In genomic region chr1:109617291-109617801, GRCh38 we compare ENCODE assay signal across 9 cellular contexts. TPM values are rescaled to one million over a fixed set of nuclear protein-coding genes. Genes with fewer than 3 reads are reported as not detected.
A peak's percentile ranks its signal among the peaks of the same experiment; 100 is the strongest.
DNase-seq lines count a peak whose midpoint lies in the region; ATAC-seq and TF ChIP-seq lines count a peak whose summit lies in the region.
"Had no signal": no experiment of that assay in that cellular context is flagged by ENCODE, and none has a peak within 500 bp of the region (broad histone marks: within the 10 kb centered on the region; RNA-seq: fewer than 3 reads in every experiment).

No MANE protein-coding gene starts in this region.

- peak overlapping the region; percentile 81 for H2BK120ac ChIP-seq in IMR-90 (ENCODE audit: low read depth, low read length)

- H2AK9ac ChIP-seq in IMR-90 (replicated peaks; ENCODE audit: low read depth, low read length, poor library complexity) = peak overlapping the region; percentile 88

- peak overlapping the region; percentile 73 for H3K23ac ChIP-seq in IMR-90 (ENCODE audit: low read depth, low read length)

- WGBS in IMR-90 (ENCODE audit: extremely low coverage in 2 of 2, insufficient read length in 1 of 2), 2 experiments = no CpG with 5 or more reads among the region's 3 CpGs

- H3K4me1 Mint-ChIP-seq in CD14-positive monocyte (peaks cover 67% of the 10 kb centered on the region), brain (peaks cover 49% of the 10 kb centered on the region)

- TF ChIP-seq POLR2A in IMR-90 (IDR thresholded peaks at IDR 0.05; ENCODE audit: low read depth, low read length) = no peak; the same call in 1 of the 2 replicates

- peak overlapping the region; percentile 63 to 86 for H4K8ac ChIP-seq in IMR-90 (ENCODE audit: low read depth in 2 of 2, low read length in 2 of 2)

- dilution Hi-C loops in IMR-90 (cut with HindIII; ENCODE audit: low sequenced_read_pairs, unreplicated experiment) = no loop called here

- POLR2A ChIA-PET in IMR-90 (lab: Charles Lee; ENCODE audit: unreplicated experiment) = interaction anchor here (0.6 to 1.0 kb wide), 2 partner anchors 38 to 69 kb away, joined by 3 to 5 read pairs; partner anchors contain the start of genes GNAI3 and GSTM4

- intact Hi-C loops in CD14-positive monocyte (cut with micrococcal nuclease) (loop anchor here in 1 of 2 donors (5.0 kb wide), 1 partner anchor 205 kb away; no protein-coding TSS in a partner anchor), IMR-90 (cut with micrococcal nuclease) (no loop called here)

- peak overlapping the region; percentile 77 for H3K27ac ChIP-seq in IMR-90 (ENCODE audit: insufficient read depth, low read length)

- H3K4me3 ChIP-seq in IMR-90 (ENCODE audit: insufficient read depth, low read depth, low read length) (no peak overlapping the region), mucosa of stomach (ENCODE audit: low read length) (no peak overlapping the region)

- CTCF ChIA-PET in IMR-90 (lab: Yijun Ruan, JAX) = interaction anchor here (1.0 kb wide), 1 partner anchor 17 kb away, joined by 3 read pairs; no protein-coding TSS in a partner anchor

- peak overlapping the region; percentile 57 for H2BK20ac ChIP-seq in IMR-90 (ENCODE audit: low read depth, low read length)

- peak overlapping the region; percentile 88 for H3K4ac ChIP-seq in IMR-90 (ENCODE audit: low read depth, low read length)

- H3K4me3 Mint-ChIP-seq in CD14-positive monocyte = peak overlapping the region; percentile 37 to 65
- peak overlapping the region in 3 of 5 experiments; percentile 37 to 81 (median 61) for H3K4me3 Mint-ChIP-seq in brain

- H3K18ac ChIP-seq in IMR-90 (ENCODE audit: low read depth, low read length) = peak overlapping the region; percentile 83

- peaks cover 6 to 16% of the 10 kb centered on the region in 2 donors for H3K36me3 Mint-ChIP-seq in CD14-positive monocyte
- H3K36me3 Mint-ChIP-seq in brain = no peaks in the 10 kb centered on the region

- H3K9me3 Mint-ChIP-seq in CD14-positive monocyte = peaks cover 0 to 2% (median 2%) of the 10 kb centered on the region in 7 donors
- no peaks in the 10 kb centered on the region for H3K9me3 Mint-ChIP-seq in brain

- peaks cover 16 to 72% of the 10 kb centered on the region in 2 experiments; a peak in 3 of 4 replicates for H3K79me1 ChIP-seq in IMR-90 (ENCODE audit: low read depth in 1 of 2, low read length in 2 of 2)

- H4K91ac ChIP-seq in IMR-90 (ENCODE audit: insufficient read depth, low read depth, low read length) = peak overlapping the region; percentile 86

- ATAC-seq in IMR-90 (ENCODE audit: low read depth) (peak; percentile 19), GM21576 (IDR thresholded peaks at IDR 0.05; ENCODE audit: unreplicated experiment) (no peak)

- peaks cover 15% of the 10 kb centered on the region for H4K20me1 ChIP-seq in IMR-90 (ENCODE audit: insufficient read depth, low read length)

- peak overlapping the region; percentile 98 to 100 (median 99) for H3K27ac Mint-ChIP-seq in CD14-positive monocyte
- peak overlapping the region in 3 of 5 experiments; percentile 51 to 83 (median 79) for H3K27ac Mint-ChIP-seq in brain

- peak overlapping the region; percentile 90 for H2BK5ac ChIP-seq in IMR-90 (ENCODE audit: low read depth, low read length, poor library complexity, severe bottlenecking)

- H3K56ac ChIP-seq in IMR-90 (ENCODE audit: extremely low read depth, insufficient read depth, low read length) = peak overlapping the region; percentile 67

- no TSS peak for BruUV-seq in IMR-90 (replicated peaks; lab: Mats Ljungman, UMichigan)

- H3K9me1 ChIP-seq in IMR-90 (ENCODE audit: insufficient read depth, low read length) = peaks cover 45% of the 10 kb centered on the region

- peak; percentile 18; the same call in 1 of the 2 replicates for TF ChIP-seq RAD21 in IMR-90 (IDR thresholded peaks at IDR 0.05; ENCODE audit: low read length)

- peak overlapping the region; percentile 85 for H3K14ac ChIP-seq in IMR-90 (replicated peaks; ENCODE audit: low read depth, low read length)

- H3K9me3 ChIP-seq in IMR-90 (ENCODE audit: control insufficient read depth, insufficient read depth, low read length) (no peaks in the 10 kb centered on the region), mucosa of stomach (ENCODE audit: control insufficient read depth, low read length) (no peaks in the 10 kb centered on the region)

- H3K27me3 Mint-ChIP-seq in CD14-positive monocyte (ENCODE audit: low read depth in 3 of 3) (peaks cover 0 to 1% (median 0%) of the 10 kb centered on the region in 3 donors), brain (peaks cover 16% of the 10 kb centered on the region)

- H3K4me1 ChIP-seq in IMR-90 (ENCODE audit: control insufficient read depth, insufficient read depth, low read length) (peaks cover 36% of the 10 kb centered on the region), mucosa of stomach (ENCODE audit: control insufficient read depth, insufficient read depth, low read length) (peaks cover 47% of the 10 kb centered on the region)

- in situ Hi-C loops in IMR-90 (cut with MboI; ENCODE audit: low sequenced_read_pairs) = no loop called here
- in situ Hi-C loops in G401 (cut with HindIII; ENCODE audit: low sequenced_read_pairs) = no loop called here

- H3K36me3 ChIP-seq in IMR-90 (ENCODE audit: control insufficient read depth, insufficient read depth, low read length) (no peaks in the 10 kb centered on the region), mucosa of stomach (ENCODE audit: control insufficient read depth, insufficient read depth, low read length) (no peaks in the 10 kb centered on the region)

- H3K4me2 ChIP-seq in IMR-90 (ENCODE audit: low read depth, low read length) = peak overlapping the region; percentile 17

- H3K9ac ChIP-seq in IMR-90 (ENCODE audit: low read depth, low read length) = peak overlapping the region; percentile 32; the same call in 1 of the 2 replicates
- peak overlapping the region; percentile 30 for H3K9ac ChIP-seq in mucosa of stomach (ENCODE audit: low read length)

- TF ChIP-seq CTCF in CD14-positive monocyte (IDR thresholded peaks at IDR 0.05) (no peak), IMR-90 (conservative IDR thresholded peaks at IDR 0.05; ENCODE audit: low read depth, low read length) (no peak), brain (conservative IDR thresholded peaks at IDR 0.05) (no peak)

- DNase-seq in CD14-positive monocyte (ENCODE audit: low spot score) (peak; percentile 67), IMR-90 (peak; percentile 97), RPMI8226 (no peak), G401 (ENCODE audit: low spot score) (no peak)
- no peak for DNase-seq in stimulated activated naive CD4-positive, alpha-beta T cell treated with Interleukin-2 at 50 U/mL for 16 hours (lab: John Stamatoyannopoulos, UW)

- H3K27me3 ChIP-seq in IMR-90 (ENCODE audit: control insufficient read depth, insufficient read depth, low read length) (no peaks in the 10 kb centered on the region), mucosa of stomach (ENCODE audit: control insufficient read depth, insufficient read depth, low read length) (no peaks in the 10 kb centered on the region)

- peak overlapping the region; percentile 88; the same call in 2 of the 3 replicates for H2BK15ac ChIP-seq in IMR-90 (ENCODE audit: low read depth, low read length)

- peak overlapping the region; percentile 87 for H4K5ac ChIP-seq in IMR-90 (ENCODE audit: low read depth, low read length)

- H2AFZ ChIP-seq in IMR-90 (replicated peaks; ENCODE audit: low read length, poor library complexity) = peak overlapping the region; percentile 86

- H2AK5ac ChIP-seq in IMR-90 (ENCODE audit: low read depth, low read length) = peak overlapping the region; percentile 83

TF ChIP-seq in IMR-90, 13 proteins besides CTCF, POLR2A, EP300 and RAD21 (continues in another document):
- TF ChIP-seq CEBPB (IDR thresholded peaks at IDR 0.05; ENCODE audit: low read depth, low read length) (peak; percentile 95), MAZ (IDR thresholded peaks at IDR 0.05; ENCODE audit: borderline replicate concordance, low read depth, low read length) (peak; percentile 28; the same call in 1 of the 2 replicates), CHD1 (IDR thresholded peaks at IDR 0.05; ENCODE audit: low read depth, low read length) (no peak), ELK1 (IDR thresholded peaks at IDR 0.05; ENCODE audit: borderline replicate concordance, low read depth, low read length) (no peak)

RNA-seq across cellular contexts. Expression of gene GNAT2, which starts 2.1 kb away (rescaled TPM):
- polyA plus RNA-seq in CD14-positive monocyte (not detected), IMR-90 (2012; rRNA removed) (0.17 and 0.26 TPM in 2 replicates), brain (ENCODE audit: insufficient read depth, low read depth, low replicate concordance) (not detected)
- 0.28 and 0.36 TPM in 2 replicates for total RNA-seq in IMR-90 (2012; rRNA removed)
- 0.07 TPM in 1 of 2 replicates, not detected in the other for polyA plus RNA-seq in IMR-90 (2012; cell fraction: cytosol; rRNA removed)
- 0.10 TPM in 1 of 2 replicates, not detected in the other for polyA plus RNA-seq in IMR-90 (2012; cell fraction: nucleus; rRNA removed; ENCODE audit: low replicate concordance)
- total RNA-seq in G401 (2014; rRNA removed; shearing (Covaris generic)) = not detected in 2 replicates
- total RNA-seq: temporal lobe had no signal

RNA-seq across cellular contexts. Expression of gene AMPD2, which starts 2.3 kb away (rescaled TPM):
- polyA plus RNA-seq in CD14-positive monocyte = 100 to 1,000 TPM in 1 of 2 donors, 10 to 100 TPM in 1; 75.0 to 117 TPM
- total RNA-seq in IMR-90 (2012; rRNA removed) = 50.3 and 61.5 TPM in 2 replicates
- polyA plus RNA-seq in IMR-90 (2012; rRNA removed) = 103 and 116 TPM in 2 replicates
- polyA plus RNA-seq in IMR-90 (2012; cell fraction: cytosol; rRNA removed) = 64.5 and 81.2 TPM in 2 replicates
- polyA plus RNA-seq in IMR-90 (2012; cell fraction: nucleus; rRNA removed; ENCODE audit: low replicate concordance) = 569 and 1,268 TPM in 2 replicates
- polyA plus RNA-seq in brain (ENCODE audit: insufficient read depth, low read depth, low replicate concordance) = 140 TPM
- 90.0 and 101 TPM in 2 replicates for total RNA-seq in G401 (2014; rRNA removed; shearing (Covaris generic))

RNA-seq across cellular contexts. Expression of gene GSTM4, which starts 38.6 kb away (rescaled TPM):
- polyA plus RNA-seq in CD14-positive monocyte = 10 to 100 TPM; 11.9 to 15.9 TPM
- 6.4 and 10.4 TPM in 2 replicates for total RNA-seq in IMR-90 (2012; rRNA removed)
- 37.8 and 42.2 TPM in 2 replicates for polyA plus RNA-seq in IMR-90 (2012; rRNA removed)
- 29.1 and 38.2 TPM in 2 replicates for polyA plus RNA-seq in IMR-90 (2012; cell fraction: cytosol; rRNA removed)
- 28.6 and 35.6 TPM in 2 replicates for polyA plus RNA-seq in IMR-90 (2012; cell fraction: nucleus; rRNA removed; ENCODE audit: low replicate concordance)
- 65.2 TPM for polyA plus RNA-seq in brain (ENCODE audit: insufficient read depth, low read depth, low replicate concordance)
- 18.7 and 24.5 TPM in 2 replicates for total RNA-seq in G401 (2014; rRNA removed; shearing (Covaris generic))

RNA-seq across cellular contexts. Expression of gene GSTM2, which starts 50.5 kb away (rescaled TPM):
- polyA plus RNA-seq in CD14-positive monocyte (1 to 10 TPM; 1.5 to 6.3 TPM), IMR-90 (2012; rRNA removed) (85.5 and 93.9 TPM in 2 replicates), brain (ENCODE audit: insufficient read depth, low read depth, low replicate concordance) (63.2 TPM)
- 6.9 and 10.2 TPM in 2 replicates for total RNA-seq in IMR-90 (2012; rRNA removed)
- polyA plus RNA-seq in IMR-90 (2012; cell fraction: cytosol; rRNA removed) = 35.3 and 55.1 TPM in 2 replicates
- polyA plus RNA-seq in IMR-90 (2012; cell fraction: nucleus; rRNA removed; ENCODE audit: low replicate concordance) = 360 and 610 TPM in 2 replicates
- total RNA-seq in G401 (2014; rRNA removed; shearing (Covaris generic)) = 18.2 and 24.6 TPM in 2 replicates

Comparison
In these comparisons a context has a peak if more than half of its experiments do, and no peak if none do; other contexts are left out.
1. DNase-seq: peak in CD14-positive monocyte (single experiment) and IMR-90 (single experiment); none in RPMI8226 (single experiment), stimulated activated naive CD4-positive, alpha-beta T cell treated with Interleukin-2 at 50 U/mL for 16 hours (single experiment) and G401 (single experiment).